1 cellular context compared by ENCODE assay signal in genomic region chr2:130823171-130823885, GRCh38.
A peak's percentile ranks its signal among the peaks of the same experiment; 100 is the strongest.
TF ChIP-seq lines count a peak whose summit lies in the region.

No MANE protein-coding gene starts in this region.

TF ChIP-seq in GM12878, 131 proteins besides CTCF, POLR2A, EP300 and RAD21:
- TF ChIP-seq CUX1 (IDR thresholded peaks at IDR 0.05; ENCODE audit: insufficient replicate concordance, low read depth, low read length) (peak; percentile 34), KAT2A (conservative IDR thresholded peaks at IDR 0.05; ENCODE audit: control insufficient read depth, low read depth, low read length) (no peak), WRNIP1 (IDR thresholded peaks at IDR 0.05; ENCODE audit: borderline replicate concordance, low read depth, low read length) (no peak)
